Comparison of ENCODE assay signal across 10 cellular contexts in the genomic region with DNA sequence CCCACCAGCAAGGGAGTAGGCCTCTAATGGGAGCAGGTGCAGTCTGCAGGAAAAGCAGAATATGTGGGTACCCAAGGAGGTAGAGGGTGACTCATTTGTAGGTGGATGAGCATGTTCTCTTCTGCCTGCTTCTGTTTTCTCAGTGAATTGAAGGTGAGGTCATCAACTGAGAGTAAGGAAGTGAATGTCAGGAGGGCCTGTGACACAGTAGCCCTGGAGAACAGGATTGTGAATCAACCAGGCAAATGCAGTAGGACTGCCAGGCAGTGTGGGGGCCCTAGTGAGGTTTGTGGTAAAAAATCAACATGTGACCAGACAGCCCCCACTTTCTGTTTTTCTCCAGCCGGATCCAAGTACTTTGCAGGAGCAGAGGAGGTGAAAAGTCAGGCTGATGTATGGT.
DNase-seq lines count a peak whose midpoint lies in the region; ATAC-seq and TF ChIP-seq lines count a peak whose summit lies in the region.
"Had no signal": no experiment of that assay in that cellular context is flagged by ENCODE, and none has a peak within 500 bp of the region (broad histone marks: within the 10 kb centered on the region; RNA-seq: fewer than 3 reads in every experiment).

No MANE protein-coding gene starts in this region.

- no peaks in the 10 kb centered on the region for H3K79me2 ChIP-seq in PC-3 (ENCODE audit: low read length)

- no peaks in the 10 kb centered on the region for H3K36me3 ChIP-seq in PC-3 (ENCODE audit: low read depth, low read length)
- H3K36me3 ChIP-seq: neutrophil, SJSA1 had no signal

- peaks cover under 1% of the 10 kb centered on the region for H3F3A ChIP-seq in PC-3 (ENCODE audit: low read length, unreplicated experiment)

- H3K4me1 ChIP-seq in PC-3 (ENCODE audit: insufficient read depth, low read length) = peaks cover 40% of the 10 kb centered on the region

- peak overlapping the region; percentile 36 for H3K4me2 ChIP-seq in PC-3 (ENCODE audit: low read length)

- ATAC-seq in GM21786 (IDR thresholded peaks at IDR 0.05; ENCODE audit: unreplicated experiment) = peak; percentile 78
- peak; percentile 79 for ATAC-seq in PC-3
- no peak for ATAC-seq in HG02840 (IDR thresholded peaks at IDR 0.05; ENCODE audit: low FRiP score, unreplicated experiment)

- H4K20me1 ChIP-seq in PC-3 (ENCODE audit: low read length) = no peaks in the 10 kb centered on the region

- no peaks in the 10 kb centered on the region for H3K27me3 ChIP-seq in PC-3 (ENCODE audit: low read length)
- H3K27me3 ChIP-seq: neutrophil had no signal

- POLR2A ChIA-PET in PC-3 (lab: Charles Lee; ENCODE audit: unreplicated experiment) = no interaction called here

- intact Hi-C loops in PC-3 (cut with micrococcal nuclease) = no loop called here

- H3K9ac ChIP-seq in PC-3 (ENCODE audit: low read length) = peak overlapping the region; percentile 44

- BruUV-seq in PC-3 (replicated peaks; lab: Mats Ljungman, UMichigan) = no TSS peak

- CTCF ChIA-PET in PC-3 (lab: Charles Lee) = no interaction called here

- H3K9me2 ChIP-seq in PC-3 (replicated peaks; ENCODE audit: low read length) = no peaks in the 10 kb centered on the region

- peak overlapping the region; percentile 83 for H3K27ac ChIP-seq in PC-3 (ENCODE audit: low read length)
- H3K27ac ChIP-seq in substantia nigra (ENCODE audit: low read depth, low read length, poor library complexity, severe bottlenecking) = no peak overlapping the region
- H3K27ac ChIP-seq: neutrophil, SJSA1 had no signal

- 0 out of 2 replicates have a peak overlapping the region, but pooled peaks have one; percentile 19 for H2AFZ ChIP-seq in PC-3 (ENCODE audit: low read length)

- no peaks in the 10 kb centered on the region for H3K9me3 ChIP-seq in PC-3 (ENCODE audit: low read length)
- H3K9me3 ChIP-seq: neutrophil, SJSA1 had no signal

- DNase-seq in EL = peak; percentile 47
- DNase-seq in PC-3 = peak; percentile 94
- peak; percentile 42 for DNase-seq in glomerular visceral epithelial cell (ENCODE audit: extremely low spot score)
- no peak for DNase-seq in stimulated activated CD4-positive, alpha-beta T cell treated with anti-CD3 and anti-CD28 coated beads, Interleukin-4, amount 100 ng/mL, for 1 hour
- no peak for DNase-seq in substantia nigra (lab: John Stamatoyannopoulos, UW)
- no peak for DNase-seq in NCI-H187 (lab: John Stamatoyannopoulos, UW)

- H3K4me3 ChIP-seq in PC-3 (ENCODE audit: low read length) = no peak overlapping the region
- H3K4me3 ChIP-seq: SJSA1 had no signal

- peak; percentile 55 for TF ChIP-seq CTCF in PC-3 (conservative IDR thresholded peaks at IDR 0.05; ENCODE audit: low read depth, low read length)

Comparison
In these comparisons a context has a peak if more than half of its experiments do, and no peak if none do; other contexts are left out.
1. DNase-seq: peak in EL (single experiment), PC-3 (single experiment) and glomerular visceral epithelial cell (single experiment); none in stimulated activated CD4-positive, alpha-beta T cell treated with anti-CD3 and anti-CD28 coated beads, Interleukin-4, amount 100 ng/mL, for 1 hour (single experiment), substantia nigra (0 of 49) and NCI-H187 (0 of 2).